ENCODE assay signal across 8 cellular contexts in genomic region chr14:89417469-89418225, GRCh38. TPM values are rescaled to one million over a fixed set of nuclear protein-coding genes. Genes with fewer than 3 reads are reported as not detected.
DNase-seq lines count a peak whose midpoint lies in the region; ATAC-seq, FAIRE-seq and TF ChIP-seq lines count a peak whose summit lies in the region.

No MANE protein-coding gene starts in this region.

- peak overlapping the region; percentile 89 for H3K4me3 Mint-ChIP-seq in T-helper 2 cell treated with Interferon-gamma antibody and Interleukin-4, amounts not matched to agents 5 μg/mL and 100 μg/mL, for 36 hours

- peak; percentile 39 for DNase-seq in GM12892 (ENCODE audit: insufficient read length)
- peak; percentile 88 for DNase-seq in NB4 (ENCODE audit: low read depth)
- DNase-seq in T-helper 2 cell treated with Interferon-gamma antibody and Interleukin-4, amounts not matched to agents 5 μg/mL and 100 μg/mL, for 36 hours (ENCODE audit: low spot score): peak; percentile 60
- DNase-seq in astrocyte of the hippocampus (ENCODE audit: low read depth, low spot score): peak; percentile 77
- no peak for DNase-seq in A172 (ENCODE audit: low spot score)

- H3K27ac Mint-ChIP-seq in T-helper 2 cell treated with Interferon-gamma antibody and Interleukin-4, amounts not matched to agents 5 μg/mL and 100 μg/mL, for 36 hours: peak overlapping the region; percentile 92

- no peaks in the 10 kb centered on the region for H3K27me3 Mint-ChIP-seq in T-helper 2 cell treated with Interferon-gamma antibody and Interleukin-4, amounts not matched to agents 5 μg/mL and 100 μg/mL, for 36 hours (ENCODE audit: low read depth)

- no peak for FAIRE-seq in GM12892 (lab: Jason Lieb, UNC)

- no peaks in the 10 kb centered on the region for H3K9me3 Mint-ChIP-seq in T-helper 2 cell treated with Interferon-gamma antibody and Interleukin-4, amounts not matched to agents 5 μg/mL and 100 μg/mL, for 36 hours

- ATAC-seq in HG02571 (IDR thresholded peaks at IDR 0.05; ENCODE audit: unreplicated experiment): peak; percentile 36

- TF ChIP-seq POLR2A in GM12892 (IDR thresholded peaks at IDR 0.05; ENCODE audit: low read depth, low read length) (peak; percentile 48; the same call in 1 of the 2 replicates), NB4 (IDR thresholded peaks at IDR 0.05; ENCODE audit: extremely low read depth, insufficient read length) (no peak)

- peak overlapping the region; percentile 62 to 96 (median 91) for H3K27ac ChIP-seq in skin epidermis

- peaks cover 20% of the 10 kb centered on the region for H3K36me3 Mint-ChIP-seq in T-helper 2 cell treated with Interferon-gamma antibody and Interleukin-4, amounts not matched to agents 5 μg/mL and 100 μg/mL, for 36 hours (ENCODE audit: low read depth)

- peak; percentile 43 for TF ChIP-seq CTCF in NB4 (IDR thresholded peaks at IDR 0.05; ENCODE audit: low read depth, low read length)

- H3K4me3 ChIP-seq in NB4 (ENCODE audit: low read depth, low read length) (peak overlapping the region; percentile 72), iPS-11a (ENCODE audit: low read depth, low read length) (peak overlapping the region; percentile 64), skin epidermis (peak overlapping the region; percentile 52 to 93 (median 58))

- peaks cover 52% of the 10 kb centered on the region for H3K4me1 Mint-ChIP-seq in T-helper 2 cell treated with Interferon-gamma antibody and Interleukin-4, amounts not matched to agents 5 μg/mL and 100 μg/mL, for 36 hours (ENCODE audit: low read depth)

RNA-seq across cellular contexts. Expression of gene FOXN3, which starts 0.6 kb away (rescaled TPM):
- 29.8 TPM for polyA plus RNA-seq in GM12892 (2012; ENCODE audit: missing spikeins)
- total RNA-seq in A172 (2014; rRNA removed; shearing (Covaris generic)): 2.7 and 3.3 TPM in 2 replicates
